In genomic region chr17:72270530-72270929, GRCh38 we compare ENCODE assay signal across 10 cellular contexts.
A peak's percentile ranks its signal among the peaks of the same experiment; 100 is the strongest.
DNase-seq lines count a peak whose midpoint lies in the region; ATAC-seq, FAIRE-seq and TF ChIP-seq lines count a peak whose summit lies in the region.
"Had no signal": no experiment of that assay in that cellular context is flagged by ENCODE, and none has a peak within 500 bp of the region (broad histone marks: within the 10 kb centered on the region; RNA-seq: fewer than 3 reads in every experiment).

No MANE protein-coding gene starts in this region.

- H3K9me3 Mint-ChIP-seq in activated naive CD4-positive, alpha-beta T cell treated with anti-CD3 and anti-CD28 coated beads, Interleukin-2, amount 10 ng/mL, durations not matched to agents 7 days and 5 days = peaks cover 3% of the 10 kb centered on the region
- H3K9me3 Mint-ChIP-seq: activated T-helper 17 cell treated with anti-CD3 and anti-CD28 coated beads, Interleukin-2, amount 50 U/mL, for 72 hours had no signal

- no peak for TF ChIP-seq POLR2A in A549 (IDR thresholded peaks at IDR 0.05; ENCODE audit: low read length)

- FAIRE-seq in A549 (lab: Jason Lieb, UNC) = no peak

- peak overlapping the region; percentile 9; the same call in 1 of the 3 replicates for H3K4me2 ChIP-seq in A549

- H3K36me3 ChIP-seq in MG63 (no peaks in the 10 kb centered on the region), RWPE2 (ENCODE audit: low read depth) (no peaks in the 10 kb centered on the region)

- peaks cover 6% of the 10 kb centered on the region; the same call in 2 of the 3 replicates for H3K4me1 ChIP-seq in A549
- peaks cover 28% of the 10 kb centered on the region for H3K4me1 ChIP-seq in RWPE2 (ENCODE audit: insufficient read depth, poor library complexity, severe bottlenecking)

- TF ChIP-seq EP300 in A549 (IDR thresholded peaks at IDR 0.05) = no peak

- H3K27ac Mint-ChIP-seq in activated naive CD4-positive, alpha-beta T cell treated with anti-CD3 and anti-CD28 coated beads, Interleukin-2, amount 10 ng/mL, durations not matched to agents 7 days and 5 days = no peak overlapping the region
- H3K27ac Mint-ChIP-seq: activated T-helper 17 cell treated with anti-CD3 and anti-CD28 coated beads, Interleukin-2, amount 50 U/mL, for 72 hours had no signal

- 48% methylated on average over 5 of the region's 5 CpGs for WGBS in A549 (ENCODE audit: missing lambda C conversion rate)

- H3K9me3 ChIP-seq in A549 (no peaks in the 10 kb centered on the region), MG63 (no peaks in the 10 kb centered on the region), RWPE2 (ENCODE audit: severe bottlenecking) (no peaks in the 10 kb centered on the region)

- H3K27me3 Mint-ChIP-seq in activated naive CD4-positive, alpha-beta T cell treated with anti-CD3 and anti-CD28 coated beads, Interleukin-2, amount 10 ng/mL, durations not matched to agents 7 days and 5 days = no peaks in the 10 kb centered on the region

- TF ChIP-seq CTCF in A549 (IDR thresholded peaks at IDR 0.05) (no peak), RWPE2 (IDR thresholded peaks at IDR 0.05; ENCODE audit: poor library complexity, severe bottlenecking) (no peak)

- H3K36me3 Mint-ChIP-seq in activated naive CD4-positive, alpha-beta T cell treated with anti-CD3 and anti-CD28 coated beads, Interleukin-2, amount 10 ng/mL, durations not matched to agents 7 days and 5 days = no peaks in the 10 kb centered on the region

- TF ChIP-seq RAD21 in A549 (conservative IDR thresholded peaks at IDR 0.05 in 1 of 2, IDR thresholded peaks at IDR 0.05 in 1 of 2) = no peak

- H3K4me3 Mint-ChIP-seq in activated naive CD4-positive, alpha-beta T cell treated with anti-CD3 and anti-CD28 coated beads, Interleukin-2, amount 10 ng/mL, durations not matched to agents 7 days and 5 days = no peak overlapping the region
- H3K4me3 Mint-ChIP-seq: activated T-helper 17 cell treated with anti-CD3 and anti-CD28 coated beads, Interleukin-2, amount 50 U/mL, for 72 hours had no signal

- DNase-seq in A549 (ENCODE audit: low read depth in 1 of 2, low spot score in 1 of 2) (peak in 1 of 2 experiments; percentile 17), MG63 (peak; percentile 86), RWPE2 (ENCODE audit: low spot score) (peak; percentile 72), left ventricle myocardium superior (peak; percentile 74), left lobe of liver (ENCODE audit: low spot score) (no peak)
- no peak for DNase-seq in stimulated activated naive CD4-positive, alpha-beta T cell (lab: John Stamatoyannopoulos, UW)
- DNase-seq in activated naive CD4-positive, alpha-beta T cell treated with anti-CD3 and anti-CD28 coated beads, Interleukin-2, amount 10 ng/mL, durations not matched to agents 7 days and 5 days = no peak
- DNase-seq: posterior cingulate gyrus had no signal

- no peaks in the 10 kb centered on the region for H3K4me1 Mint-ChIP-seq in activated naive CD4-positive, alpha-beta T cell treated with anti-CD3 and anti-CD28 coated beads, Interleukin-2, amount 10 ng/mL, durations not matched to agents 7 days and 5 days
- H3K4me1 Mint-ChIP-seq: activated T-helper 17 cell treated with anti-CD3 and anti-CD28 coated beads, Interleukin-2, amount 50 U/mL, for 72 hours had no signal

- intact Hi-C loops in left ventricle myocardium superior (cut with micrococcal nuclease) = no loop called here

- H3K27me3 ChIP-seq in MG63 = no peaks in the 10 kb centered on the region
- no peaks in the 10 kb centered on the region for H3K27me3 ChIP-seq in RWPE2 (ENCODE audit: insufficient read depth, poor library complexity, severe bottlenecking)

- POLR2A ChIA-PET in A549 (lab: Yijun Ruan, JAX) = no interaction called here

- H3K27ac ChIP-seq in A549 (no peak overlapping the region), RWPE2 (ENCODE audit: poor library complexity, severe bottlenecking) (no peak overlapping the region)

- H3K4me3 ChIP-seq in A549 (no peak overlapping the region), MG63 (no peak overlapping the region), RWPE2 (ENCODE audit: severe bottlenecking) (no peak overlapping the region)

- CTCF ChIA-PET in A549 (lab: Yijun Ruan, JAX) = no interaction called here
- CTCF ChIA-PET in activated naive CD4-positive, alpha-beta T cell treated with anti-CD3 and anti-CD28 coated beads, Interleukin-2, amount 10 ng/mL, durations not matched to agents 7 days and 5 days (lab: Charles Lee) = no interaction called here

- ATAC-seq in A549 (peak in 1 of 2 experiments; percentile 45; a peak in 1 of 6 replicates), RWPE2 (ENCODE audit: low read depth) (peak; percentile 60), left ventricle myocardium superior (peak; percentile 82), GM21423 (IDR thresholded peaks at IDR 0.05; ENCODE audit: unreplicated experiment) (no peak), left lobe of liver (no peak)
- ATAC-seq: activated T-helper 17 cell treated with anti-CD3 and anti-CD28 coated beads, Interleukin-2, amount 50 U/mL, for 72 hours had no signal

TF ChIP-seq in A549, 52 proteins besides CTCF, POLR2A, EP300 and RAD21:
- TF ChIP-seq RFX5 (IDR thresholded peaks at IDR 0.05) = no peak
- TF ChIP-seq GATA3 (IDR thresholded peaks at IDR 0.05; ENCODE audit: borderline replicate concordance) = peak; percentile 51
- peak; percentile 17 for TF ChIP-seq MAFK (IDR thresholded peaks at IDR 0.05; ENCODE audit: partially characterized antibody)

Comparison
In these comparisons a context has a peak if more than half of its experiments do, and no peak if none do; other contexts are left out.
1. ATAC-seq: peak in RWPE2 (single experiment) and left ventricle myocardium superior (single experiment); none in GM21423 (single experiment) and left lobe of liver (single experiment).
2. DNase-seq: peak in MG63 (single experiment), RWPE2 (single experiment) and left ventricle myocardium superior (single experiment); none in stimulated activated naive CD4-positive, alpha-beta T cell (0 of 6), left lobe of liver (single experiment) and activated naive CD4-positive, alpha-beta T cell treated with anti-CD3 and anti-CD28 coated beads, Interleukin-2, amount 10 ng/mL, durations not matched to agents 7 days and 5 days (single experiment).